In genomic region chr11:95084509-95084908, GRCh38 we compare ENCODE assay signal across 9 cellular contexts. TPM values are rescaled to one million over a fixed set of nuclear protein-coding genes. Genes with fewer than 3 reads are reported as not detected.
DNase-seq lines count a peak whose midpoint lies in the region; ATAC-seq and TF ChIP-seq lines count a peak whose summit lies in the region.
"Had no signal": no experiment of that assay in that cellular context is flagged by ENCODE, and none has a peak within 500 bp of the region (broad histone marks: within the 10 kb centered on the region; RNA-seq: fewer than 3 reads in every experiment).

No MANE protein-coding gene starts in this region.

- TF ChIP-seq CTCF in GM10266 (IDR thresholded peaks at IDR 0.05; ENCODE audit: control insufficient read depth, insufficient read depth, low read depth, missing control alignments) (no peak), left lung (IDR thresholded peaks at IDR 0.05) (no peak), right atrium auricular region (IDR thresholded peaks at IDR 0.05) (no peak)

- H3K4me1 ChIP-seq in left lung (peaks cover 0 to 11% of the 10 kb centered on the region in 2 donors), right atrium auricular region (peaks cover 0 to 3% of the 10 kb centered on the region in 2 donors)

- H3K36me3 Mint-ChIP-seq in activated CD4-positive, alpha-beta T cell treated with anti-CD3 and anti-CD28 coated beads, Interleukin-2, amount 10 ng/mL, durations not matched to agents 24 days and 14 days (ENCODE audit: low read depth), result peaks cover 5% of the 10 kb centered on the region

- intact Hi-C loops in activated CD4-positive, alpha-beta T cell treated with anti-CD3 and anti-CD28 coated beads, Interleukin-2, amount 10 ng/mL, durations not matched to agents 24 days and 14 days (cut with micrococcal nuclease), result loop anchor here (1.0 to 2.0 kb wide), 4 partner anchors 9 to 146 kb away; partner anchors contain the start of gene SESN3
- intact Hi-C loops in left lung (cut with DNase I) (no loop called here), Right ventricle myocardium inferior (cut with DNase I) (no loop called here)

- peak overlapping the region; percentile 18 for H3K4me3 Mint-ChIP-seq in activated CD4-positive, alpha-beta T cell treated with anti-CD3 and anti-CD28 coated beads, Interleukin-2, amount 10 ng/mL, durations not matched to agents 24 days and 14 days

- H3K4me3 ChIP-seq in left lung (no peak overlapping the region), right atrium auricular region (no peak overlapping the region)

- H3K27ac ChIP-seq in left lung (no peak overlapping the region), right atrium auricular region (no peak overlapping the region)

- H3K27me3 Mint-ChIP-seq in activated CD4-positive, alpha-beta T cell treated with anti-CD3 and anti-CD28 coated beads, Interleukin-2, amount 10 ng/mL, durations not matched to agents 24 days and 14 days, result no peaks in the 10 kb centered on the region

- no peaks in the 10 kb centered on the region for H3K36me3 ChIP-seq in left lung
- no peaks in the 10 kb centered on the region for H3K36me3 ChIP-seq in right atrium auricular region

- H3K4me1 Mint-ChIP-seq in activated CD4-positive, alpha-beta T cell treated with anti-CD3 and anti-CD28 coated beads, Interleukin-2, amount 10 ng/mL, durations not matched to agents 24 days and 14 days, result peaks cover 52% of the 10 kb centered on the region

- ATAC-seq in HG02588 (IDR thresholded peaks at IDR 0.05; ENCODE audit: unreplicated experiment) (peak; percentile 41), left lung (peak; percentile 44), Right ventricle myocardium inferior (no peak), GM19023 (IDR thresholded peaks at IDR 0.05; ENCODE audit: unreplicated experiment) (no peak)

- no peaks in the 10 kb centered on the region for H3K9me3 Mint-ChIP-seq in activated CD4-positive, alpha-beta T cell treated with anti-CD3 and anti-CD28 coated beads, Interleukin-2, amount 10 ng/mL, durations not matched to agents 24 days and 14 days

- H3K27ac Mint-ChIP-seq in activated CD4-positive, alpha-beta T cell treated with anti-CD3 and anti-CD28 coated beads, Interleukin-2, amount 10 ng/mL, durations not matched to agents 24 days and 14 days, result peak overlapping the region; percentile 61

- H3K9me3 ChIP-seq in left lung (no peaks in the 10 kb centered on the region), right atrium auricular region (no peaks in the 10 kb centered on the region)

- H3K27me3 ChIP-seq in left lung (no peaks in the 10 kb centered on the region), right atrium auricular region (no peaks in the 10 kb centered on the region)

- DNase-seq in GM10266 (ENCODE audit: extremely low spot score) (peak; percentile 37), left lung (no peak), right atrium auricular region (ENCODE audit: low spot score) (no peak), Right ventricle myocardium inferior (ENCODE audit: missing footprints) (no peak), AML-193 (lab: John Stamatoyannopoulos, UW) (no peak)
- DNase-seq in activated CD4-positive, alpha-beta T cell treated with anti-CD3 and anti-CD28 coated beads, Interleukin-2, amount 10 ng/mL, durations not matched to agents 24 days and 14 days, result peak; percentile 71

RNA-seq across cellular contexts. Expression of gene ENDOD1, which starts 5.1 kb away (rescaled TPM):
- 34.1 and 34.3 TPM in 2 replicates for total RNA-seq in activated CD4-positive, alpha-beta T cell treated with anti-CD3 and anti-CD28 coated beads, Interleukin-2, amount 10 ng/mL, durations not matched to agents 24 days and 14 days
- total RNA-seq in left lung (10 to 100 TPM; 26.1 to 31.2 TPM), right atrium auricular region (10 to 100 TPM; 18.8 to 27.7 TPM), Right ventricle myocardium inferior (11.2 TPM)

RNA-seq across cellular contexts. Expression of gene SRSF8, which starts 17.8 kb away (rescaled TPM):
- total RNA-seq in activated CD4-positive, alpha-beta T cell treated with anti-CD3 and anti-CD28 coated beads, Interleukin-2, amount 10 ng/mL, durations not matched to agents 24 days and 14 days, result 45.9 and 46.0 TPM in 2 replicates
- total RNA-seq in left lung (10 to 100 TPM; 27.5 to 41.7 TPM), right atrium auricular region (10 to 100 TPM; 24.7 to 37.4 TPM), Right ventricle myocardium inferior (22.8 TPM)

RNA-seq across cellular contexts. Expression of gene KDM4F, which starts 35.3 kb away (rescaled TPM):
- not detected in 2 replicates for total RNA-seq in activated CD4-positive, alpha-beta T cell treated with anti-CD3 and anti-CD28 coated beads, Interleukin-2, amount 10 ng/mL, durations not matched to agents 24 days and 14 days
- not detected for total RNA-seq in left lung
- not detected for total RNA-seq in right atrium auricular region
- total RNA-seq in Right ventricle myocardium inferior, result not detected
- total RNA-seq: RPMI7951 had no signal

RNA-seq across cellular contexts. Expression of gene KDM4E, which starts 59.5 kb away (rescaled TPM):
- not detected in 2 replicates for total RNA-seq in activated CD4-positive, alpha-beta T cell treated with anti-CD3 and anti-CD28 coated beads, Interleukin-2, amount 10 ng/mL, durations not matched to agents 24 days and 14 days
- total RNA-seq in left lung, result not detected
- total RNA-seq in right atrium auricular region, result not detected
- not detected for total RNA-seq in Right ventricle myocardium inferior
- total RNA-seq: RPMI7951 had no signal

Comparison
In these comparisons a context has a peak if more than half of its experiments do, and no peak if none do; other contexts are left out.
1. DNase-seq: peak in GM10266 (single experiment) and activated CD4-positive, alpha-beta T cell treated with anti-CD3 and anti-CD28 coated beads, Interleukin-2, amount 10 ng/mL, durations not matched to agents 24 days and 14 days (single experiment); none in left lung (0 of 2), right atrium auricular region (single experiment), Right ventricle myocardium inferior (single experiment) and AML-193 (0 of 2).
2. ATAC-seq: peak in HG02588 (single experiment) and left lung (single experiment); none in Right ventricle myocardium inferior (single experiment) and GM19023 (single experiment).